ENCODE assay signal across 30 cellular contexts in the genomic region with DNA sequence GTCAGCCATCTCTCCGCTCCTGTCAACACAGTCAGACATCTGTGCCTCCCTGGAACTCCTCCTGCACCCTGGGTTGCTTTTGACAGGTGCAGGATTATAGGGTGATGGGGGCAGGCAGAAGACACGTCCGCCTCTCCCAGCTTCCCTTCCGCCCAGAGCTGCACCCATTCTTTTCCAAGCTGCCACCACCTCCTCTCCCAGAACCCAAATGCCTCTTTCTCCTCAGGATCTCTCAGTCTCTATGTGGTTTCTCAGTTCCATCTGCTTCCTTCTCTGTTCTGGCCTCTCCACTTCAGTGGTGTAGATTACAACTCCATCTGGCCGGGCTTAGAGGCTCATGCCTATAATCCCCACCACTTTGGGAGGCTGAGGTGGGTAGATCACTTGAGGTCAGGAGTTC.
"Had no signal": no experiment of that assay in that cellular context is flagged by ENCODE, and none has a peak within 500 bp of the region (broad histone marks: within the 10 kb centered on the region; RNA-seq: fewer than 3 reads in every experiment).

No MANE protein-coding gene starts in this region.

- H3K36me3 Mint-ChIP-seq: activated naive CD8-positive, alpha-beta T cell; naive B cell; stimulated activated memory B cell treated with anti-CD40 and anti-IgM and Interleukin-4, amounts not matched to agents 10 μg/mL and 1 μg/mL and 100 μg/mL, for 72 hours had no signal

- H3K27ac ChIP-seq: ascending aorta, brain microvascular endothelial cell, gastrocnemius medialis, hepatocyte, ovary, prostate gland, thyroid gland, upper lobe of left lung had no signal

- ATAC-seq: activated T-cell treated with anti-CD3 and anti-CD28 coated beads, Interleukin-2, amount 50 U/mL, for 72 hours; effector memory CD8-positive, alpha-beta T cell; left cardiac atrium; left ventricle myocardium superior; stimulated activated memory B cell treated with anti-CD40 and anti-IgM and Interleukin-4, amounts not matched to agents 10 μg/mL and 1 μg/mL and 100 μg/mL, for 72 hours; stimulated activated naive CD8-positive, alpha-beta T cell treated with anti-CD3 and anti-CD28 coated beads, Interleukin-15, amount 100 ng/mL, for 72 hours had no signal

- H3K27me3 ChIP-seq: ascending aorta, brain microvascular endothelial cell, gastrocnemius medialis, hepatocyte, ovary, thyroid gland, upper lobe of left lung had no signal

- DNase-seq: activated CD4-positive, alpha-beta T cell treated with anti-CD3 and anti-CD28 coated beads for 4 hours; activated CD4-positive, alpha-beta T cell treated with anti-CD3 and anti-CD28 coated beads, Interleukin-2, amount 50 U/mL, for 4 hours; activated naive CD4-positive, alpha-beta T cell treated with Interleukin-2 at 50 U/mL for 16 hours; activated T-cell treated with anti-CD3 and anti-CD28 coated beads for 4 hours; activated T-cell treated with anti-CD3 and anti-CD28 coated beads, Interleukin-2, amount 50 U/mL, for 72 hours; brain microvascular endothelial cell; caudate nucleus; effector memory CD8-positive, alpha-beta T cell; erythroblast; gastrocnemius medialis; left cardiac atrium; left ventricle myocardium superior; naive B cell; nephron progenitor cell; ovary; stimulated activated CD4-positive, alpha-beta T cell treated with anti-CD3 and anti-CD28 coated beads, Interleukin-1b, Interleukin-23, amount 100 ng/mL, for 48 hours; stimulated activated CD4-positive, alpha-beta T cell treated with anti-CD3 and anti-CD28 coated beads, Interleukin-4, amount 100 ng/mL, for 4 hours; stimulated activated CD8-positive, alpha-beta memory T cell treated with anti-CD3 and anti-CD28 coated beads, Interleukin-4, amount 100 ng/mL, for 48 hours; stimulated activated naive CD8-positive, alpha-beta T cell treated with anti-CD3 and anti-CD28 coated beads, Interleukin-15, amount 100 ng/mL, for 72 hours; T-helper 1 cell; upper lobe of left lung had no signal

- H3K4me3 Mint-ChIP-seq: activated naive CD8-positive, alpha-beta T cell; activated T-cell treated with anti-CD3 and anti-CD28 coated beads, Interleukin-2, amount 50 U/mL, for 72 hours; dendritic cell treated with granulocyte-macrophage colony-stimulating factor and Interleukin-4, amounts not matched to agents 40 ng/mL and 50 ng/mL, for 4 days; effector memory CD8-positive, alpha-beta T cell; naive B cell; nephron progenitor cell; stimulated activated memory B cell treated with anti-CD40 and anti-IgM and Interleukin-4, amounts not matched to agents 10 μg/mL and 1 μg/mL and 100 μg/mL, for 72 hours; stimulated activated naive CD8-positive, alpha-beta T cell treated with anti-CD3 and anti-CD28 coated beads, Interleukin-15, amount 100 ng/mL, for 72 hours; T-helper 2 cell treated with Interferon-gamma antibody and Interleukin-4, amounts not matched to agents 5 μg/mL and 100 μg/mL, for 36 hours had no signal

- H3K36me3 ChIP-seq: ascending aorta, brain microvascular endothelial cell, gastrocnemius medialis, ovary, prostate gland, thyroid gland, upper lobe of left lung had no signal

- H3K4me3 ChIP-seq: gastrocnemius medialis, hepatocyte, ovary, prostate gland, smooth muscle cell, thyroid gland, upper lobe of left lung had no signal

- H3K9me3 ChIP-seq: ascending aorta, gastrocnemius medialis, ovary, prostate gland, thyroid gland, upper lobe of left lung had no signal

- H3K27me3 Mint-ChIP-seq: stimulated activated naive CD8-positive, alpha-beta T cell treated with anti-CD3 and anti-CD28 coated beads, Interleukin-15, amount 100 ng/mL, for 72 hours had no signal

- H3K4me1 ChIP-seq: ascending aorta, gastrocnemius medialis, prostate gland, thyroid gland, upper lobe of left lung had no signal

- H3K9me3 Mint-ChIP-seq: activated T-cell treated with anti-CD3 and anti-CD28 coated beads, Interleukin-2, amount 50 U/mL, for 72 hours; dendritic cell treated with granulocyte-macrophage colony-stimulating factor and Interleukin-4, amounts not matched to agents 40 ng/mL and 50 ng/mL, for 4 days; effector memory CD8-positive, alpha-beta T cell; stimulated activated naive CD8-positive, alpha-beta T cell treated with anti-CD3 and anti-CD28 coated beads, Interleukin-15, amount 100 ng/mL, for 72 hours had no signal

- H3K27ac Mint-ChIP-seq: activated naive CD8-positive, alpha-beta T cell; activated T-cell treated with anti-CD3 and anti-CD28 coated beads, Interleukin-2, amount 50 U/mL, for 72 hours; dendritic cell treated with granulocyte-macrophage colony-stimulating factor and Interleukin-4, amounts not matched to agents 40 ng/mL and 50 ng/mL, for 4 days; effector memory CD8-positive, alpha-beta T cell; nephron progenitor cell; stimulated activated memory B cell treated with anti-CD40 and anti-IgM and Interleukin-4, amounts not matched to agents 10 μg/mL and 1 μg/mL and 100 μg/mL, for 72 hours; stimulated activated naive CD8-positive, alpha-beta T cell treated with anti-CD3 and anti-CD28 coated beads, Interleukin-15, amount 100 ng/mL, for 72 hours; T-helper 2 cell treated with Interferon-gamma antibody and Interleukin-4, amounts not matched to agents 5 μg/mL and 100 μg/mL, for 36 hours had no signal

- H3K4me2 ChIP-seq: hepatocyte, smooth muscle cell had no signal

- H3K79me2 ChIP-seq: hepatocyte had no signal

- H2AFZ ChIP-seq: hepatocyte had no signal
